Comparison of ENCODE assay signal across 32 cellular contexts in the genomic region with DNA sequence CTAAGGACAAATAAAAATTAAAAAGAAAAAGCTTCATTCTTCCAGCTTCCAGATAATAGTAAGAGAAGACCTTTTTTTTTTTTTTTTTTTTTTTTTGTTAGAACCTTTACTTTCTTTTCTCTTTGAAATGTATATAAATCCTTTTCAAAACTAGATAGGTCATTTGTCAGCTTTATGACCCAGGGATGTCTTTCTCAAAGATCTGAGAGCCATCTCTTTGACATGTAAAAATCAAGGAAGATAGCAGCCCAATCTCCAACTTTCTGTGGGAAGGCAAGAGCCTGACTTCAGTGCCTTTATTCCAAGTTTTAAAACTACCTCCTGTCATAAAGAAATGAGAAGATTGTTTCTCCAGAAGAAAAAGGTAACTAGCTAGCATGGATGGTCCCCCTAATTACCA.
"Had no signal": no experiment of that assay in that cellular context is flagged by ENCODE, and none has a peak within 500 bp of the region (broad histone marks: within the 10 kb centered on the region; RNA-seq: fewer than 3 reads in every experiment).

No MANE protein-coding gene starts in this region.

- ATAC-seq: activated CD4-positive, CD25-positive, alpha-beta regulatory T cell treated with anti-CD3 and anti-CD28 coated beads, Interleukin-2, amount 50 U/mL, for 24 hours; activated CD8-positive, alpha-beta memory T cell treated with anti-CD3 and anti-CD28 coated beads, Interleukin-2, amount 10 ng/mL, durations not matched to agents 7 days and 5 days; activated naive CD4-positive, alpha-beta T cell treated with anti-CD3 and anti-CD28 coated beads, Interleukin-2, amount 50 U/mL, for 72 hours; activated naive CD8-positive, alpha-beta T cell treated with anti-CD3 and anti-CD28 coated beads, Interleukin-2, amount 50 U/mL, for 24 hours; body of pancreas; K562; Panc1; Right ventricle myocardium inferior; T-cell had no signal

- H3K27ac Mint-ChIP-seq: activated CD8-positive, alpha-beta memory T cell treated with anti-CD3 and anti-CD28 coated beads, Interleukin-2, amount 10 ng/mL, durations not matched to agents 7 days and 5 days; activated naive CD4-positive, alpha-beta T cell treated with anti-CD3 and anti-CD28 coated beads, Interleukin-2, amount 50 U/mL, for 72 hours; activated naive CD8-positive, alpha-beta T cell treated with anti-CD3 and anti-CD28 coated beads, Interleukin-2, amount 50 U/mL, for 24 hours; activated T-cell treated with anti-CD3 and anti-CD28 coated beads, Interleukin-2, amount 50 U/mL, for 24 hours; T-cell had no signal

- DNase-seq: activated CD4-positive, alpha-beta T cell treated with anti-CD3 and anti-CD28 coated beads for 48 hours; activated CD4-positive, alpha-beta T cell treated with anti-CD3 and anti-CD28 coated beads, Interleukin-2, amount 50 U/mL, for 48 hours; activated CD8-positive, alpha-beta memory T cell treated with anti-CD3 and anti-CD28 coated beads, Interleukin-2, amount 10 ng/mL, durations not matched to agents 7 days and 5 days; activated effector memory CD4-positive, alpha-beta T cell treated with anti-CD3 and anti-CD28 coated beads, Interleukin-2, amount 50 U/mL, for 16 hours; activated naive CD4-positive, alpha-beta T cell treated with Interleukin-2 at 50 U/mL for 16 hours; activated naive CD8-positive, alpha-beta T cell treated with anti-CD3 and anti-CD28 coated beads, Interleukin-2, amount 50 U/mL, for 24 hours; activated T-cell treated with anti-CD3 and anti-CD28 coated beads, Interleukin-2, amount 50 U/mL, for 24 hours; amniotic stem cell; body of pancreas; central memory CD4-positive, alpha-beta T cell; Karpas-422; MM.1S; NCI-H1105; NCI-H146; NCI-H187 treated with DMSO at 0.1 percent for 48 hours; NCI-H2081 treated with DMSO at 0.1 percent for 48 hours; NCI-H2227 treated with DMSO at 0.1 percent for 48 hours; NCI-H526 treated with DMSO at 0.1 percent for 48 hours; NCI-H82; OCI-M1; RPMI8226; T-cell; T-helper 2 cell; T1000; WERI-Rb-1 had no signal

- H3K4me3 ChIP-seq: ascending aorta, body of pancreas, K562, SK-N-MC had no signal

- H3K4me3 Mint-ChIP-seq: activated CD8-positive, alpha-beta memory T cell treated with anti-CD3 and anti-CD28 coated beads, Interleukin-2, amount 10 ng/mL, durations not matched to agents 7 days and 5 days; activated naive CD8-positive, alpha-beta T cell treated with anti-CD3 and anti-CD28 coated beads, Interleukin-2, amount 50 U/mL, for 24 hours; activated T-cell treated with anti-CD3 and anti-CD28 coated beads, Interleukin-2, amount 50 U/mL, for 24 hours; T-cell had no signal

- H3K27ac ChIP-seq: ascending aorta, body of pancreas, SK-N-MC, WERI-Rb-1 had no signal

- H3K27me3 ChIP-seq: ascending aorta, body of pancreas had no signal

- H3K9me3 ChIP-seq: ascending aorta, body of pancreas had no signal

- H3K4me1 ChIP-seq: ascending aorta, body of pancreas had no signal

- H3K4me1 Mint-ChIP-seq: activated CD8-positive, alpha-beta memory T cell treated with anti-CD3 and anti-CD28 coated beads, Interleukin-2, amount 10 ng/mL, durations not matched to agents 7 days and 5 days; activated naive CD8-positive, alpha-beta T cell treated with anti-CD3 and anti-CD28 coated beads, Interleukin-2, amount 50 U/mL, for 24 hours; T-cell had no signal

- H3K27me3 Mint-ChIP-seq: activated CD8-positive, alpha-beta memory T cell treated with anti-CD3 and anti-CD28 coated beads, Interleukin-2, amount 10 ng/mL, durations not matched to agents 7 days and 5 days; activated naive CD8-positive, alpha-beta T cell treated with anti-CD3 and anti-CD28 coated beads, Interleukin-2, amount 50 U/mL, for 24 hours; activated T-cell treated with anti-CD3 and anti-CD28 coated beads, Interleukin-2, amount 50 U/mL, for 24 hours; T-cell had no signal

- H3K36me3 Mint-ChIP-seq: activated CD8-positive, alpha-beta memory T cell treated with anti-CD3 and anti-CD28 coated beads, Interleukin-2, amount 10 ng/mL, durations not matched to agents 7 days and 5 days; activated naive CD4-positive, alpha-beta T cell treated with anti-CD3 and anti-CD28 coated beads, Interleukin-2, amount 50 U/mL, for 72 hours; T-cell had no signal

- H3K36me3 ChIP-seq: ascending aorta, WERI-Rb-1 had no signal
